24 cellular contexts compared by ENCODE assay signal in the genomic region with DNA sequence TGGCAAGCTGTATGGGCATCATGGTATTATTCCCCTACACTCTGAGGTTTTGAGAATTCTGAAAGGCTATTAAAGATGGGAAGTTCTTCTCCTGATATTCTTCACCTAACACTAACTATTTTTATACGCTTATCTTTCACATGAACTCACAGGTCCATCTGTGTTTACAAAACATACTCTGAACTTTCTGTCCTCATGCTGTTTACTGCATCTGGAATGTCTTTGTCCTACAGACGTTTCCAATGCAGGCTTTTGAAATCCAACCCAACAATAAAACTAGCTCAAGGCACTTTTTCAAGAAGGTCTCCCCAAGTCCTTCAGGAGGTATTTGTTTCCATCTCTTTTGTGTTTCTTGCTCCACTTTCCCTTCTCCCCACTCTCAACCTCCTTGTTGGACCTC.
A peak's percentile ranks its signal among the peaks of the same experiment; 100 is the strongest.
DNase-seq lines count a peak whose midpoint lies in the region; ATAC-seq and TF ChIP-seq lines count a peak whose summit lies in the region.
"Had no signal": no experiment of that assay in that cellular context is flagged by ENCODE, and none has a peak within 500 bp of the region (broad histone marks: within the 10 kb centered on the region; RNA-seq: fewer than 3 reads in every experiment).

No MANE protein-coding gene starts in this region.

- no peak overlapping the region for H3K4me2 ChIP-seq in neural progenitor cell
- H3K4me2 ChIP-seq: PC-9 had no signal

- H3K36me3 Mint-ChIP-seq in neural progenitor cell: no peaks in the 10 kb centered on the region
- H3K36me3 Mint-ChIP-seq: CD8-positive, alpha-beta T cell; IgD-negative memory B cell had no signal

- no peak for DNase-seq in Right ventricle myocardium inferior (ENCODE audit: missing footprints)
- DNase-seq in cardiac septum (ENCODE audit: low spot score): no peak
- DNase-seq in left ventricle myocardium superior: no peak
- DNase-seq in neural progenitor cell (ENCODE audit: low spot score): peak; percentile 8
- DNase-seq in anterior cingulate cortex (lab: John Stamatoyannopoulos, UW): no peak
- DNase-seq in COLO668 (lab: John Stamatoyannopoulos, UW; ENCODE audit: unreplicated experiment): no peak
- DNase-seq: AML-193; C1 segment of cervical spinal cord; Calu3; CD8-positive, alpha-beta T cell; DMS153; GDM1; GOT3; Karpas-422; NCI-H1694; NCI-H2081; NCI-H510A; PC-9; RPMI8226; SIG-M5 had no signal

- H3K9me3 ChIP-seq in neural progenitor cell (ENCODE audit: low read depth): no peaks in the 10 kb centered on the region

- H3K9me3 Mint-ChIP-seq in neural progenitor cell: no peaks in the 10 kb centered on the region
- H3K9me3 Mint-ChIP-seq: CD8-positive, alpha-beta T cell; IgD-negative memory B cell had no signal

- no peak overlapping the region for H3K4me3 ChIP-seq in neural progenitor cell
- H3K4me3 ChIP-seq: PC-9 had no signal

- no peaks in the 10 kb centered on the region for H3K4me1 ChIP-seq in neural progenitor cell

- H3K27ac ChIP-seq in neural progenitor cell: no peak overlapping the region
- H3K27ac ChIP-seq: PC-9 had no signal

- no peak overlapping the region for H3K4me3 Mint-ChIP-seq in neural progenitor cell
- H3K4me3 Mint-ChIP-seq: CD8-positive, alpha-beta T cell; IgD-negative memory B cell had no signal

- TF ChIP-seq CTCF in neural progenitor cell (IDR thresholded peaks at IDR 0.05): no peak

- H3K36me3 ChIP-seq in neural progenitor cell: no peaks in the 10 kb centered on the region

- no peak overlapping the region for H2AFZ ChIP-seq in neural progenitor cell (replicated peaks)
- H2AFZ ChIP-seq: PC-9 had no signal

- peaks cover 4% of the 10 kb centered on the region for H3K27me3 Mint-ChIP-seq in neural progenitor cell (ENCODE audit: insufficient read depth, low read depth)
- H3K27me3 Mint-ChIP-seq: IgD-negative memory B cell had no signal

- H3K27ac Mint-ChIP-seq in neural progenitor cell: no peak overlapping the region
- H3K27ac Mint-ChIP-seq: CD8-positive, alpha-beta T cell; IgD-negative memory B cell had no signal

- no peak overlapping the region for H3K9ac ChIP-seq in neural progenitor cell

- H3K79me2 ChIP-seq in neural progenitor cell (ENCODE audit: low read depth): no peaks in the 10 kb centered on the region

- H3K27me3 ChIP-seq in neural progenitor cell: no peaks in the 10 kb centered on the region

- peaks cover 7% of the 10 kb centered on the region for H3K4me1 Mint-ChIP-seq in neural progenitor cell
- H3K4me1 Mint-ChIP-seq: IgD-negative memory B cell had no signal

- peak; percentile 4 for ATAC-seq in Right ventricle myocardium inferior
- peak; percentile 5 for ATAC-seq in left ventricle myocardium superior
- no peak for ATAC-seq in HG03280 (IDR thresholded peaks at IDR 0.05; ENCODE audit: unreplicated experiment)
- ATAC-seq: CD8-positive, alpha-beta T cell; HCT116; SK-N-SH treated with all-trans-retinoic acid at 6 μM for 48 hours had no signal

- H3F3A ChIP-seq in neural progenitor cell (ENCODE audit: low read depth): no peaks in the 10 kb centered on the region

- H4K20me1 ChIP-seq in neural progenitor cell (ENCODE audit: low read depth): no peaks in the 10 kb centered on the region

- intact Hi-C loops in Right ventricle myocardium inferior (cut with DNase I): no loop called here
- intact Hi-C loops in cardiac septum (cut with DNase I): no loop called here
- intact Hi-C loops in left ventricle myocardium superior (cut with micrococcal nuclease): no loop called here
